In the genomic region with DNA sequence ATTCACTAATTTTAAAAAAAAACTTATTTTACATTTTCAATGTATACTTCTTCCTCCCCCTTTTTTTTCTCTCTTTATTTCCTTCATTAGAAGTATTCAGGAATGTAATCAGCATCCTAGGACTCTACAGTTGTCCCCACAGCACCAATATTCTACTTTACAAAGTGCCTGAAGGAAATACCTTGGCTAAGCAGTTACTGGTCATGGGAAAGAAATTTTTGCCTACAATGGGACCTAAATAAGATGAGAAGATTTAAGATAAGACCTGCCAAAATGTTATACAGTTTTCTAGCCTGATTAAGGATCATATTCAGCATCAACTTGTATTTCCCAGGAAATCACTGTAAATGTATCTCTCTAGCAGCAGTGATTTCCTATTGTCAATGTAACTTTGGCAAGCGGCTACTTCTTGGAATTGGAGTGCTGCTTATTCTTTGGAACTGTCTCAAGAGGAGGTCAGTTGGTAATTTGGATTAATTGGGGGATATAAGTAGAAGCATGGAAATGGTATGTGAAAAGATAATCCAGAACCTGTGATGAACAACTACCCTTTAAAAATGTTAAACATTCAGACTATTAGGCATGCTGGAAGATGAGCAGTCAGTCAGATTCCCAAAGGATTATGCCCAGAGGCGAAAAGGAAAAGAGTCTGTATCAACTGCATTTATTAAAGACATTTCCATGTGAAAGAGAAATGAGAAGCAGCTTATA, we compare ENCODE assay signal across 1 cellular context.
TF ChIP-seq lines count a peak whose summit lies in the region.

No MANE protein-coding gene starts in this region.

TF ChIP-seq in H1, 55 proteins besides CTCF, POLR2A, EP300 and RAD21 (continued from another document):
- TF ChIP-seq CBX8 (IDR thresholded peaks at IDR 0.05; ENCODE audit: borderline replicate concordance, low read depth, low read length) (no peak), ZNF274 (IDR thresholded peaks at IDR 0.05; ENCODE audit: borderline replicate concordance, extremely low read depth, low read length) (no peak), HDAC2 (IDR thresholded peaks at IDR 0.05; ENCODE audit: borderline replicate concordance in 1 of 2, low read depth in 2 of 2, low read length in 2 of 2) (no peak), ATF3 (IDR thresholded peaks at IDR 0.05; ENCODE audit: insufficient read depth, low read depth, low read length) (no peak), MAFK (IDR thresholded peaks at IDR 0.05; ENCODE audit: low read depth, low read length) (no peak), ASH2L (IDR thresholded peaks at IDR 0.05; ENCODE audit: low read length) (no peak), POLR2AphosphoS5 (IDR thresholded peaks at IDR 0.05; ENCODE audit: low read depth, low read length) (no peak), SIN3A (conservative IDR thresholded peaks at IDR 0.05 in 1 of 2, IDR thresholded peaks at IDR 0.05 in 1 of 2; ENCODE audit: low read depth in 1 of 2, low read length in 2 of 2) (no peak)
